ENCODE assay signal across 9 cellular contexts in genomic region chr6:81996414-81996813, GRCh38.
DNase-seq lines count a peak whose midpoint lies in the region; ATAC-seq, FAIRE-seq and TF ChIP-seq lines count a peak whose summit lies in the region.
"Had no signal": no experiment of that assay in that cellular context is flagged by ENCODE, and none has a peak within 500 bp of the region (broad histone marks: within the 10 kb centered on the region; RNA-seq: fewer than 3 reads in every experiment).

No MANE protein-coding gene starts in this region.

- peak; percentile 81 for ATAC-seq in GM18868 (IDR thresholded peaks at IDR 0.05; ENCODE audit: unreplicated experiment)
- ATAC-seq in HG02870 (IDR thresholded peaks at IDR 0.05; ENCODE audit: unreplicated experiment), result peak; percentile 82
- ATAC-seq in activated T-helper 17 cell treated with anti-CD3 and anti-CD28 coated beads, Interleukin-2, amount 50 U/mL, for 72 hours (replicated peaks), result peak; percentile 73
- ATAC-seq in CD4-positive, alpha-beta T cell (ENCODE audit: poor library complexity), result no peak
- no peak for ATAC-seq in GM21825 (IDR thresholded peaks at IDR 0.05; ENCODE audit: unreplicated experiment)

- no peaks in the 10 kb centered on the region for H3K9me3 ChIP-seq in CD4-positive, alpha-beta T cell (ENCODE audit: control insufficient read depth, low read length)

- H3K27me3 Mint-ChIP-seq in activated T-helper 17 cell treated with anti-CD3 and anti-CD28 coated beads, Interleukin-2, amount 50 U/mL, for 72 hours, result no peaks in the 10 kb centered on the region
- no peaks in the 10 kb centered on the region for H3K27me3 Mint-ChIP-seq in osteocyte (ENCODE audit: unreplicated experiment)
- H3K27me3 Mint-ChIP-seq in CD4-positive, alpha-beta T cell, result no peaks in the 10 kb centered on the region

- H3K27ac Mint-ChIP-seq in activated T-helper 17 cell treated with anti-CD3 and anti-CD28 coated beads, Interleukin-2, amount 50 U/mL, for 72 hours, result no peak overlapping the region
- H3K27ac Mint-ChIP-seq in osteocyte (ENCODE audit: unreplicated experiment), result peak overlapping the region; percentile 96
- H3K27ac Mint-ChIP-seq in CD4-positive, alpha-beta T cell, result no peak overlapping the region

- CTCF ChIA-PET in CD4-positive, alpha-beta T cell (lab: Charles Lee), result no interaction called here

- no peaks in the 10 kb centered on the region for H3K36me3 Mint-ChIP-seq in activated T-helper 17 cell treated with anti-CD3 and anti-CD28 coated beads, Interleukin-2, amount 50 U/mL, for 72 hours (ENCODE audit: low read depth)
- H3K36me3 Mint-ChIP-seq in osteocyte (ENCODE audit: unreplicated experiment), result no peaks in the 10 kb centered on the region
- no peaks in the 10 kb centered on the region for H3K36me3 Mint-ChIP-seq in CD4-positive, alpha-beta T cell (ENCODE audit: low read depth)

- no peak overlapping the region for H3K4me3 Mint-ChIP-seq in activated T-helper 17 cell treated with anti-CD3 and anti-CD28 coated beads, Interleukin-2, amount 50 U/mL, for 72 hours
- no peak overlapping the region for H3K4me3 Mint-ChIP-seq in osteocyte (ENCODE audit: unreplicated experiment)
- no peak overlapping the region for H3K4me3 Mint-ChIP-seq in CD4-positive, alpha-beta T cell

- no peaks in the 10 kb centered on the region for H3K4me1 Mint-ChIP-seq in activated T-helper 17 cell treated with anti-CD3 and anti-CD28 coated beads, Interleukin-2, amount 50 U/mL, for 72 hours
- peaks cover 52% of the 10 kb centered on the region for H3K4me1 Mint-ChIP-seq in osteocyte (ENCODE audit: unreplicated experiment)
- no peaks in the 10 kb centered on the region for H3K4me1 Mint-ChIP-seq in CD4-positive, alpha-beta T cell (ENCODE audit: low read depth)

- H3K27me3 ChIP-seq in CD4-positive, alpha-beta T cell (ENCODE audit: control insufficient read depth, insufficient read depth, low read length), result no peaks in the 10 kb centered on the region

- DNase-seq in osteocyte (ENCODE audit: extremely low spot score, unreplicated experiment) (no peak), HTR-8/SVneo (ENCODE audit: insufficient read length, low spot score) (no peak), caudate nucleus (lab: John Stamatoyannopoulos, UW) (no peak)
- no peak for DNase-seq in CD4-positive, alpha-beta T cell
- DNase-seq: NCI-H524 treated with DMSO at 0.1 percent for 48 hours had no signal

- no peak overlapping the region for H3K27ac ChIP-seq in CD4-positive, alpha-beta T cell (ENCODE audit: low read depth, low read length)
- H3K27ac ChIP-seq in caudate nucleus (ENCODE audit: low read depth, low read length), result no peak overlapping the region

- no peak for TF ChIP-seq CTCF in osteocyte (IDR thresholded peaks at IDR 0.05)
- no peak for TF ChIP-seq CTCF in CD4-positive, alpha-beta T cell (IDR thresholded peaks at IDR 0.05)

- POLR2A ChIA-PET in CD4-positive, alpha-beta T cell (lab: Charles Lee), result no interaction called here

- FAIRE-seq in HTR-8/SVneo (lab: Jason Lieb, UNC), result no peak

- intact Hi-C loops in CD4-positive, alpha-beta T cell (cut with DNase I, micrococcal nuclease), result no loop called here

- H3K9me3 Mint-ChIP-seq in activated T-helper 17 cell treated with anti-CD3 and anti-CD28 coated beads, Interleukin-2, amount 50 U/mL, for 72 hours, result no peaks in the 10 kb centered on the region
- H3K9me3 Mint-ChIP-seq in osteocyte (ENCODE audit: unreplicated experiment), result peaks cover 5% of the 10 kb centered on the region
- no peaks in the 10 kb centered on the region for H3K9me3 Mint-ChIP-seq in CD4-positive, alpha-beta T cell

Comparison
In these comparisons a context has a peak if more than half of its experiments do, and no peak if none do; other contexts are left out.
1. ATAC-seq: peak in GM18868 (single experiment), HG02870 (single experiment) and activated T-helper 17 cell treated with anti-CD3 and anti-CD28 coated beads, Interleukin-2, amount 50 U/mL, for 72 hours (single experiment); none in CD4-positive, alpha-beta T cell (single experiment) and GM21825 (single experiment).